12 cellular contexts compared by ENCODE assay signal in the genomic region with DNA sequence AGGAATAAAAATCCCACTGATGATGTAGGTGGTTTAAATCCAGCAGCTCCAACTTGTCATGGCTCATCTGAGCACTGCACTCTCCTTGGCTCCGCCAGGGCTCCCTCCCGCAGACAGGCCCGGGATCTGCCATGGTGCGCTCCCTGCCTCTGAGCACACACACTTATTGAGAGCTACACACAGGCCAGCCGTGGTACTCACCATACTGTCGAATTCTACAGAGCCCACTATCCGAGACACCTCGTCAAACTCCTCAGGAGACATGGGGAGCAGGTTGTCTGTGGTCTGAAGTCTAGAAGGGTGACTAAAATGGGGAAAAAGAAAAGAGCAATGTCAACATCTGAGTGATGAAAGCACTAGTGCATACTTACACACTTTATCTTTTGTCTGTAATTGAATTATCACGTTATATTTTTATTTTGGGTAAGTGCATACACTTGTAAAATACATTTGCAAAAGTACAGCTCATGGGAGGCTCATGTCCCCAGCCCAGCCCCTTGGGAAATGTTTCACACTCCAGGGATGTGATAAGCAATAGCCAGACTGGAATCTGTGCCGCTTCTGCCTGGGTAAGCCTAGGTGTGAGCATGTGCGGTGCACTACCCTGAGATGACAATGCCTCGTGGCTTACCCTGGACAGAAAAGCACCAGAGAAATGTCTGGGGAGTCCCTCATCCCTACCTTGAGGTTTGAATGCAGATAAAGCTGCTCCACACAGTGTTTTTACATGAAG. TPM values are rescaled to one million over a fixed set of nuclear protein-coding genes. Genes with fewer than 3 reads are reported as not detected.
DNase-seq lines count a peak whose midpoint lies in the region; ATAC-seq and TF ChIP-seq lines count a peak whose summit lies in the region.
"Had no signal": no experiment of that assay in that cellular context is flagged by ENCODE, and none has a peak within 500 bp of the region (broad histone marks: within the 10 kb centered on the region; RNA-seq: fewer than 3 reads in every experiment).

No MANE protein-coding gene starts in this region.

- H3K27ac Mint-ChIP-seq in activated naive CD4-positive, alpha-beta T cell treated with anti-CD3 and anti-CD28 coated beads, Interleukin-2, amount 10 ng/mL, durations not matched to agents 7 days and 5 days, result peak overlapping the region; percentile 67
- peak overlapping the region; percentile 61 for H3K27ac Mint-ChIP-seq in activated naive CD8-positive, alpha-beta T cell treated with anti-CD3 and anti-CD28 coated beads for 36 hours

- no peaks in the 10 kb centered on the region for H3K9me3 Mint-ChIP-seq in activated naive CD4-positive, alpha-beta T cell treated with anti-CD3 and anti-CD28 coated beads, Interleukin-2, amount 10 ng/mL, durations not matched to agents 7 days and 5 days
- H3K9me3 Mint-ChIP-seq in activated naive CD8-positive, alpha-beta T cell treated with anti-CD3 and anti-CD28 coated beads for 36 hours, result no peaks in the 10 kb centered on the region

- no peaks in the 10 kb centered on the region for H3K27me3 Mint-ChIP-seq in activated naive CD4-positive, alpha-beta T cell treated with anti-CD3 and anti-CD28 coated beads, Interleukin-2, amount 10 ng/mL, durations not matched to agents 7 days and 5 days
- no peaks in the 10 kb centered on the region for H3K27me3 Mint-ChIP-seq in activated naive CD8-positive, alpha-beta T cell treated with anti-CD3 and anti-CD28 coated beads for 36 hours

- H3K27me3 ChIP-seq in upper lobe of left lung, result no peaks in the 10 kb centered on the region

- no peak for TF ChIP-seq POLR2A in upper lobe of left lung (IDR thresholded peaks at IDR 0.05)

- DNase-seq in activated naive CD4-positive, alpha-beta T cell treated with anti-CD3 and anti-CD28 coated beads, Interleukin-2, amount 10 ng/mL, durations not matched to agents 7 days and 5 days, result no peak
- DNase-seq in activated naive CD4-positive, alpha-beta T cell treated with Interleukin-2 at 50 U/mL for 16 hours, result no peak
- no peak for DNase-seq in activated naive CD8-positive, alpha-beta T cell treated with anti-CD3 and anti-CD28 coated beads for 36 hours
- peak; percentile 9 for DNase-seq in kidney tubule cell (ENCODE audit: low spot score)
- DNase-seq in upper lobe of left lung, result no peak
- no peak for DNase-seq in mucosa of gallbladder (ENCODE audit: low spot score)
- DNase-seq in activated CD4-positive, CD25-positive, alpha-beta regulatory T cell (lab: John Stamatoyannopoulos, UW), result no peak
- DNase-seq: activated CD4-positive, alpha-beta T cell treated with anti-CD3 and anti-CD28 coated beads for 4 hours; activated gamma-delta T cell; midbrain had no signal

- ATAC-seq in upper lobe of left lung (ENCODE audit: low FRiP score in 2 of 2), result peak; percentile 47 to 76
- no peak for ATAC-seq in GM18870 (IDR thresholded peaks at IDR 0.05; ENCODE audit: unreplicated experiment)
- ATAC-seq: SK-N-SH treated with all-trans-retinoic acid at 6 μM for 48 hours had no signal

- CTCF ChIA-PET in activated naive CD4-positive, alpha-beta T cell treated with anti-CD3 and anti-CD28 coated beads, Interleukin-2, amount 10 ng/mL, durations not matched to agents 7 days and 5 days (lab: Charles Lee), result interaction anchor here (1.0 kb wide), 1 partner anchor 15 kb away, joined by 3 read pairs; no protein-coding TSS in a partner anchor

- H3K9me3 ChIP-seq in upper lobe of left lung, result no peaks in the 10 kb centered on the region

- WGBS in upper lobe of left lung, 2 donors, result 74 to 85% methylated on average over 12 of the region's 12 CpGs

- H3K4me1 ChIP-seq in upper lobe of left lung, result peaks cover 13 to 45% (median 29%) of the 10 kb centered on the region in 4 donors

- H3K27ac ChIP-seq in upper lobe of left lung, result peak overlapping the region in 3 of 4 donors; percentile 17 to 64 (median 27)

- H3K4me3 Mint-ChIP-seq in activated naive CD4-positive, alpha-beta T cell treated with anti-CD3 and anti-CD28 coated beads, Interleukin-2, amount 10 ng/mL, durations not matched to agents 7 days and 5 days, result no peak overlapping the region
- no peak overlapping the region for H3K4me3 Mint-ChIP-seq in activated naive CD8-positive, alpha-beta T cell treated with anti-CD3 and anti-CD28 coated beads for 36 hours

- no peak for TF ChIP-seq CTCF in upper lobe of left lung (IDR thresholded peaks at IDR 0.05)

- H3K36me3 ChIP-seq in upper lobe of left lung, result peaks cover 50 to 99% (median 78%) of the 10 kb centered on the region in 4 donors

- peaks cover 65% of the 10 kb centered on the region for H3K4me1 Mint-ChIP-seq in activated naive CD4-positive, alpha-beta T cell treated with anti-CD3 and anti-CD28 coated beads, Interleukin-2, amount 10 ng/mL, durations not matched to agents 7 days and 5 days
- peaks cover 39% of the 10 kb centered on the region for H3K4me1 Mint-ChIP-seq in activated naive CD8-positive, alpha-beta T cell treated with anti-CD3 and anti-CD28 coated beads for 36 hours

- no peak overlapping the region for H3K4me3 ChIP-seq in upper lobe of left lung

- H3K36me3 Mint-ChIP-seq in activated naive CD4-positive, alpha-beta T cell treated with anti-CD3 and anti-CD28 coated beads, Interleukin-2, amount 10 ng/mL, durations not matched to agents 7 days and 5 days, result peaks cover 86% of the 10 kb centered on the region
- H3K36me3 Mint-ChIP-seq in activated naive CD8-positive, alpha-beta T cell treated with anti-CD3 and anti-CD28 coated beads for 36 hours, result peaks cover 74% of the 10 kb centered on the region

- no peak for TF ChIP-seq EP300 in upper lobe of left lung (IDR thresholded peaks at IDR 0.05)

RNA-seq across cellular contexts. Expression of a gene that starts 39.2 kb away (rescaled TPM):
- total RNA-seq in activated naive CD8-positive, alpha-beta T cell treated with anti-CD3 and anti-CD28 coated beads for 36 hours, result 100 to 1,000 TPM; 383 to 389 TPM
- total RNA-seq in upper lobe of left lung, result 100 to 1,000 TPM in 2 of 6 donors, 10 to 100 TPM in 4; 69.3 to 120 (median 83.1) TPM
- total RNA-seq in mucosa of gallbladder, result 68.6 TPM
